In the genomic region with DNA sequence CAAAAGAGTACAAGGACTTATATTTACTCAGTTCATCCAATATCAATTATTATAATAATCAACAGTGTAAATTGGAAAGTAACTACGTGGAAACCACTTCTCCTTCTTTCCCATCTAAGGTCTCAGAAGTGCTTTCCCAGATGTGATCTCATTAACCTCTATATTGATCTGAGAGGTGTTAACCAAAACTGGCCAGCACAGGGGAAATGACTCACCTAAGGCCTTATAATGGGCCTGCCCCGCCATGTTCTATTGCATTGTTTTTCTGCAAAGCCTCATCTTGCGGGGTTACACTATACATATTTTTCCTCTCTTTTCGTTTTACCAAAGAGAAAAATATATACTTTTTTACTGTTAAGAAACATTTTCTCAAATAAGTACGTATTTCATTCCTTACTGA, we compare ENCODE assay signal across 1 cellular context.
TF ChIP-seq lines count a peak whose summit lies in the region.

No MANE protein-coding gene starts in this region.

TF ChIP-seq in GM12878, 131 proteins besides CTCF, POLR2A, EP300 and RAD21:
- TF ChIP-seq ZNF207 (IDR thresholded peaks at IDR 0.05; ENCODE audit: borderline replicate concordance) (no peak), ZNF592 (IDR thresholded peaks at IDR 0.05) (no peak), HSF1 (IDR thresholded peaks at IDR 0.05; ENCODE audit: low read depth, low read length) (no peak), NFYA (IDR thresholded peaks at IDR 0.05; ENCODE audit: borderline replicate concordance, low read depth, low read length) (no peak), POLR2AphosphoS5 (IDR thresholded peaks at IDR 0.05; ENCODE audit: low read length) (no peak), BMI1 (IDR thresholded peaks at IDR 0.05; ENCODE audit: borderline replicate concordance) (no peak), IKZF2 (IDR thresholded peaks at IDR 0.05) (no peak), YBX1 (IDR thresholded peaks at IDR 0.05) (no peak), CBX3 (IDR thresholded peaks at IDR 0.05; ENCODE audit: borderline replicate concordance, low read depth) (no peak), NKRF (conservative IDR thresholded peaks at IDR 0.05) (no peak), IRF4 (IDR thresholded peaks at IDR 0.05; ENCODE audit: low read depth, low read length) (no peak), ZNF384 (IDR thresholded peaks at IDR 0.05; ENCODE audit: borderline replicate concordance, low read depth, low read length) (no peak), BHLHE40 (IDR thresholded peaks at IDR 0.05; ENCODE audit: borderline replicate concordance in 1 of 2, low read depth in 2 of 2, low read length in 1 of 2) (no peak), CREM (IDR thresholded peaks at IDR 0.05; ENCODE audit: low read depth) (no peak), TBL1XR1 (IDR thresholded peaks at IDR 0.05; ENCODE audit: low read depth, low read length) (no peak), ZNF274 (IDR thresholded peaks at IDR 0.05; ENCODE audit: insufficient read depth, insufficient read length) (no peak)
- TF ChIP-seq, protein P1, sequence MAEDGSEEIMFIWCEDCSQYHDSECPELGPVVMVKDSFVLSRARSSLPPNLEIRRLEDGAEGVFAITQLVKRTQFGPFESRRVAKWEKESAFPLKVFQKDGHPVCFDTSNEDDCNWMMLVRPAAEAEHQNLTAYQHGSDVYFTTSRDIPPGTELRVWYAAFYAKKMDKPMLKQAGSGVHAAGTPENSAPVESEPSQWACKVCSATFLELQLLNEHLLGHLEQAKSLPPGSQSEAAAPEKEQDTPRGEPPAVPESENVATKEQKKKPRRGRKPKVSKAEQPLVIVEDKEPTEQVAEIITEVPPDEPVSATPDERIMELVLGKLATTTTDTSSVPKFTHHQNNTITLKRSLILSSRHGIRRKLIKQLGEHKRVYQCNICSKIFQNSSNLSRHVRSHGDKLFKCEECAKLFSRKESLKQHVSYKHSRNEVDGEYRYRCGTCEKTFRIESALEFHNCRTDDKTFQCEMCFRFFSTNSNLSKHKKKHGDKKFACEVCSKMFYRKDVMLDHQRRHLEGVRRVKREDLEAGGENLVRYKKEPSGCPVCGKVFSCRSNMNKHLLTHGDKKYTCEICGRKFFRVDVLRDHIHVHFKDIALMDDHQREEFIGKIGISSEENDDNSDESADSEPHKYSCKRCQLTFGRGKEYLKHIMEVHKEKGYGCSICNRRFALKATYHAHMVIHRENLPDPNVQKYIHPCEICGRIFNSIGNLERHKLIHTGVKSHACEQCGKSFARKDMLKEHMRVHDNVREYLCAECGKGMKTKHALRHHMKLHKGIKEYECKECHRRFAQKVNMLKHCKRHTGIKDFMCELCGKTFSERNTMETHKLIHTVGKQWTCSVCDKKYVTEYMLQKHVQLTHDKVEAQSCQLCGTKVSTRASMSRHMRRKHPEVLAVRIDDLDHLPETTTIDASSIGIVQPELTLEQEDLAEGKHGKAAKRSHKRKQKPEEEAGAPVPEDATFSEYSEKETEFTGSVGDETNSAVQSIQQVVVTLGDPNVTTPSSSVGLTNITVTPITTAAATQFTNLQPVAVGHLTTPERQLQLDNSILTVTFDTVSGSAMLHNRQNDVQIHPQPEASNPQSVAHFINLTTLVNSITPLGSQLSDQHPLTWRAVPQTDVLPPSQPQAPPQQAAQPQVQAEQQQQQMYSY (CRISPR knock-in tag; IDR thresholded peaks at IDR 0.05) = no peak
- TF ChIP-seq, protein P2, sequence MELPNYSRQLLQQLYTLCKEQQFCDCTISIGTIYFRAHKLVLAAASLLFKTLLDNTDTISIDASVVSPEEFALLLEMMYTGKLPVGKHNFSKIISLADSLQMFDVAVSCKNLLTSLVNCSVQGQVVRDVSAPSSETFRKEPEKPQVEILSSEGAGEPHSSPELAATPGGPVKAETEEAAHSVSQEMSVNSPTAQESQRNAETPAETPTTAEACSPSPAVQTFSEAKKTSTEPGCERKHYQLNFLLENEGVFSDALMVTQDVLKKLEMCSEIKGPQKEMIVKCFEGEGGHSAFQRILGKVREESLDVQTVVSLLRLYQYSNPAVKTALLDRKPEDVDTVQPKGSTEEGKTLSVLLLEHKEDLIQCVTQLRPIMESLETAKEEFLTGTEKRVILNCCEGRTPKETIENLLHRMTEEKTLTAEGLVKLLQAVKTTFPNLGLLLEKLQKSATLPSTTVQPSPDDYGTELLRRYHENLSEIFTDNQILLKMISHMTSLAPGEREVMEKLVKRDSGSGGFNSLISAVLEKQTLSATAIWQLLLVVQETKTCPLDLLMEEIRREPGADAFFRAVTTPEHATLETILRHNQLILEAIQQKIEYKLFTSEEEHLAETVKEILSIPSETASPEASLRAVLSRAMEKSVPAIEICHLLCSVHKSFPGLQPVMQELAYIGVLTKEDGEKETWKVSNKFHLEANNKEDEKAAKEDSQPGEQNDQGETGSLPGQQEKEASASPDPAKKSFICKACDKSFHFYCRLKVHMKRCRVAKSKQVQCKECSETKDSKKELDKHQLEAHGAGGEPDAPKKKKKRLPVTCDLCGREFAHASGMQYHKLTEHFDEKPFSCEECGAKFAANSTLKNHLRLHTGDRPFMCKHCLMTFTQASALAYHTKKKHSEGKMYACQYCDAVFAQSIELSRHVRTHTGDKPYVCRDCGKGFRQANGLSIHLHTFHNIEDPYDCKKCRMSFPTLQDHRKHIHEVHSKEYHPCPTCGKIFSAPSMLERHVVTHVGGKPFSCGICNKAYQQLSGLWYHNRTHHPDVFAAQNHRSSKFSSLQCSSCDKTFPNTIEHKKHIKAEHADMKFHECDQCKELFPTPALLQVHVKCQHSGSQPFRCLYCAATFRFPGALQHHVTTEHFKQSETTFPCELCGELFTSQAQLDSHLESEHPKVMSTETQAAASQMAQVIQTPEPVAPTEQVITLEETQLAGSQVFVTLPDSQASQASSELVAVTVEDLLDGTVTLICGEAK (IDR thresholded peaks at IDR 0.05; ENCODE audit: borderline replicate concordance) = no peak
TF ChIP-seq in GM12878: peak in this region for 0.
